In the genomic region with DNA sequence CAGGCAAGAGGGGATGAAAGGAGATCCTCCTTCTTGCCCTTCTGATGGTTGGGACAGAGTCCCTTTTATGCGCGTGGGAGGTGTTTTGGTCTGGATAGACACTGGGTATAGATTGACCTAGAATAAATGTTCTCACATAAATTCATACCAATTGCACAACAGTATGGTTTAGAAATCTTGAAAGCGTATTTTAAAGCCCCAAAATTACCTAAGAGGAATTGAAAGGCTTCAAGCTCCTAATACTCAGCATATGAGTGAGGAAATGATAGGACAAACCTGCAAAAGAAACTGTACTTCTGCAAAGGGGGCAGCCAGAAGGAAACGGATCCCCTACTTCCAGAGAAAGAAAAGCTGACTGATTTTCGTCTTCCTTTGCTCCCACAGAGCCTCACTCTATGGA, we compare ENCODE assay signal across 11 cellular contexts. TPM values are rescaled to one million over a fixed set of nuclear protein-coding genes. Genes with fewer than 3 reads are reported as not detected.
A peak's percentile ranks its signal among the peaks of the same experiment; 100 is the strongest.
DNase-seq lines count a peak whose midpoint lies in the region; ATAC-seq, FAIRE-seq and TF ChIP-seq lines count a peak whose summit lies in the region.
"Had no signal": no experiment of that assay in that cellular context is flagged by ENCODE, and none has a peak within 500 bp of the region (broad histone marks: within the 10 kb centered on the region; RNA-seq: fewer than 3 reads in every experiment).

No MANE protein-coding gene starts in this region.

- POLR2A ChIA-PET in activated CD4-positive, alpha-beta T cell treated with anti-CD3 and anti-CD28 coated beads, Interleukin-2, amount 10 ng/mL, durations not matched to agents 7 days and 5 days (lab: Charles Lee) = no interaction called here
- POLR2A ChIA-PET in activated CD4-positive, alpha-beta T cell treated with anti-CD3 and anti-CD28 coated beads for 36 hours (lab: Charles Lee) = interaction anchor here (0.6 to 0.7 kb wide), 2 partner anchors 46 to 188 kb away, joined by 4 read pairs; no protein-coding TSS in a partner anchor

- no peak for DNase-seq in activated CD4-positive, alpha-beta T cell treated with anti-CD3 and anti-CD28 coated beads, Interleukin-2, amount 10 ng/mL, durations not matched to agents 7 days and 5 days
- DNase-seq in activated CD4-positive, alpha-beta T cell treated with anti-CD3 and anti-CD28 coated beads for 36 hours = no peak
- DNase-seq in SIG-M5 (lab: John Stamatoyannopoulos, UW) (peak; percentile 77), fibroblast of mammary gland (ENCODE audit: low read depth) (peak; percentile 31), small intestine (no peak)

- CTCF ChIA-PET in activated CD4-positive, alpha-beta T cell treated with anti-CD3 and anti-CD28 coated beads, Interleukin-2, amount 10 ng/mL, durations not matched to agents 7 days and 5 days (lab: Charles Lee) = interaction anchor here (0.5 to 3.9 kb wide), 14 partner anchors 7 to 719 kb away, joined by 3 to 15 read pairs (median 4); no protein-coding TSS in a partner anchor
- CTCF ChIA-PET in activated CD4-positive, alpha-beta T cell treated with anti-CD3 and anti-CD28 coated beads for 36 hours (lab: Charles Lee) = interaction anchor here (0.7 to 6.8 kb wide), 27 partner anchors 9 to 306 kb away, joined by 3 to 150 read pairs (median 4); no protein-coding TSS in a partner anchor

- no peak for TF ChIP-seq CTCF in fibroblast of mammary gland (conservative IDR thresholded peaks at IDR 0.05; ENCODE audit: control insufficient read depth, insufficient read depth, low read depth, low read length)

- H3K4me3 ChIP-seq in fibroblast of mammary gland (ENCODE audit: control insufficient read depth, low read depth, low read length) (no peak overlapping the region), small intestine (ENCODE audit: low read depth in 1 of 2, low read length in 2 of 2) (no peak overlapping the region)
- H3K4me3 ChIP-seq: pancreas had no signal

- H3K27ac ChIP-seq in temporal lobe (ENCODE audit: low read depth, low read length) (peak overlapping the region; percentile 73), small intestine (ENCODE audit: low read depth in 1 of 2, low read length in 1 of 2) (no peak overlapping the region)
- H3K27ac ChIP-seq: RWPE1 had no signal

- 82 to 93% (median 93%) methylated on average over 5 of the region's 5 CpGs for WGBS in small intestine, 3 donors

- H3K4me1 ChIP-seq in small intestine (ENCODE audit: control insufficient read depth in 2 of 2, insufficient read depth in 1 of 2, low read depth in 1 of 2, low read length in 1 of 2) = peaks cover 0 to 10% of the 10 kb centered on the region in 2 donors

- H3K4me1 Mint-ChIP-seq in activated CD4-positive, alpha-beta T cell treated with anti-CD3 and anti-CD28 coated beads, Interleukin-2, amount 10 ng/mL, durations not matched to agents 7 days and 5 days = peaks cover 19% of the 10 kb centered on the region
- H3K4me1 Mint-ChIP-seq in activated CD4-positive, alpha-beta T cell treated with anti-CD3 and anti-CD28 coated beads for 36 hours = peaks cover 17% of the 10 kb centered on the region

- intact Hi-C loops in activated CD4-positive, alpha-beta T cell treated with anti-CD3 and anti-CD28 coated beads for 36 hours (cut with DNase I, micrococcal nuclease) = loop anchor here (5.0 to 10.0 kb wide), 2 partner anchors 115 to 607 kb away; partner anchors contain the start of gene PHLPP1 (in 1 of the 2)

- FAIRE-seq in small intestine (lab: Jason Lieb, UNC) = no peak

- H3K36me3 Mint-ChIP-seq in activated CD4-positive, alpha-beta T cell treated with anti-CD3 and anti-CD28 coated beads, Interleukin-2, amount 10 ng/mL, durations not matched to agents 7 days and 5 days (ENCODE audit: low read depth) = peaks cover 19% of the 10 kb centered on the region
- peaks cover 19% of the 10 kb centered on the region for H3K36me3 Mint-ChIP-seq in activated CD4-positive, alpha-beta T cell treated with anti-CD3 and anti-CD28 coated beads for 36 hours (ENCODE audit: low read depth)

- no peaks in the 10 kb centered on the region for H3K27me3 Mint-ChIP-seq in activated CD4-positive, alpha-beta T cell treated with anti-CD3 and anti-CD28 coated beads, Interleukin-2, amount 10 ng/mL, durations not matched to agents 7 days and 5 days
- H3K27me3 Mint-ChIP-seq in activated CD4-positive, alpha-beta T cell treated with anti-CD3 and anti-CD28 coated beads for 36 hours = no peaks in the 10 kb centered on the region
- H3K27me3 Mint-ChIP-seq: activated CD8-positive, alpha-beta memory T cell treated with anti-CD3 and anti-CD28 coated beads, Interleukin-2, amount 10 ng/mL, durations not matched to agents 7 days and 5 days had no signal

- no peaks in the 10 kb centered on the region for H3K27me3 ChIP-seq in small intestine (ENCODE audit: control insufficient read depth in 2 of 2, insufficient read depth in 2 of 2, low read length in 2 of 2)
- H3K27me3 ChIP-seq: pancreas had no signal

- peak overlapping the region; percentile 25 for H3K4me3 Mint-ChIP-seq in activated CD4-positive, alpha-beta T cell treated with anti-CD3 and anti-CD28 coated beads, Interleukin-2, amount 10 ng/mL, durations not matched to agents 7 days and 5 days
- H3K4me3 Mint-ChIP-seq in activated CD4-positive, alpha-beta T cell treated with anti-CD3 and anti-CD28 coated beads for 36 hours = no peak overlapping the region
- H3K4me3 Mint-ChIP-seq: activated CD8-positive, alpha-beta memory T cell treated with anti-CD3 and anti-CD28 coated beads, Interleukin-2, amount 10 ng/mL, durations not matched to agents 7 days and 5 days had no signal

- no peaks in the 10 kb centered on the region for H3K9me3 Mint-ChIP-seq in activated CD4-positive, alpha-beta T cell treated with anti-CD3 and anti-CD28 coated beads, Interleukin-2, amount 10 ng/mL, durations not matched to agents 7 days and 5 days
- no peaks in the 10 kb centered on the region for H3K9me3 Mint-ChIP-seq in activated CD4-positive, alpha-beta T cell treated with anti-CD3 and anti-CD28 coated beads for 36 hours (ENCODE audit: low read depth)

- H3K36me3 ChIP-seq in small intestine (ENCODE audit: control insufficient read depth in 2 of 2, insufficient read depth in 2 of 2, low read length in 2 of 2) = no peaks in the 10 kb centered on the region
- H3K36me3 ChIP-seq: pancreas had no signal

- H3K27ac Mint-ChIP-seq in activated CD4-positive, alpha-beta T cell treated with anti-CD3 and anti-CD28 coated beads, Interleukin-2, amount 10 ng/mL, durations not matched to agents 7 days and 5 days = no peak overlapping the region
- H3K27ac Mint-ChIP-seq in activated CD4-positive, alpha-beta T cell treated with anti-CD3 and anti-CD28 coated beads for 36 hours = no peak overlapping the region
- H3K27ac Mint-ChIP-seq: activated CD8-positive, alpha-beta memory T cell treated with anti-CD3 and anti-CD28 coated beads, Interleukin-2, amount 10 ng/mL, durations not matched to agents 7 days and 5 days had no signal

- H3K9me3 ChIP-seq in small intestine (ENCODE audit: control insufficient read depth, low read depth) = no peaks in the 10 kb centered on the region
- H3K9me3 ChIP-seq: pancreas had no signal

- no peak for ATAC-seq in activated CD4-positive, alpha-beta T cell treated with anti-CD3 and anti-CD28 coated beads for 36 hours
- ATAC-seq in HG02885 (IDR thresholded peaks at IDR 0.05; ENCODE audit: poor library complexity, unreplicated experiment) = no peak
- no peak for ATAC-seq in HG03039 (IDR thresholded peaks at IDR 0.05; ENCODE audit: unreplicated experiment)
- ATAC-seq: activated CD8-positive, alpha-beta memory T cell treated with anti-CD3 and anti-CD28 coated beads, Interleukin-2, amount 10 ng/mL, durations not matched to agents 7 days and 5 days had no signal

RNA-seq across cellular contexts. Expression of gene BCL2, which starts 2.7 kb away (rescaled TPM):
- 100 to 1,000 TPM; 113 to 119 TPM for total RNA-seq in activated CD4-positive, alpha-beta T cell treated with anti-CD3 and anti-CD28 coated beads, Interleukin-2, amount 10 ng/mL, durations not matched to agents 7 days and 5 days
- total RNA-seq in activated CD4-positive, alpha-beta T cell treated with anti-CD3 and anti-CD28 coated beads for 36 hours = 10 to 100 TPM; 66.0 to 88.9 TPM
- 17.7 TPM for total RNA-seq in temporal lobe
- 1 to 10 TPM in 2 of 3 donors, under 1 TPM in 1; 0.89 to 5.4 (median 2.2) TPM for polyA plus RNA-seq in small intestine

RNA-seq across cellular contexts. Expression of gene KDSR, which starts 44.8 kb away (rescaled TPM):
- total RNA-seq in activated CD4-positive, alpha-beta T cell treated with anti-CD3 and anti-CD28 coated beads, Interleukin-2, amount 10 ng/mL, durations not matched to agents 7 days and 5 days = 10 to 100 TPM; 56.1 to 56.6 TPM
- total RNA-seq in activated CD4-positive, alpha-beta T cell treated with anti-CD3 and anti-CD28 coated beads for 36 hours = 10 to 100 TPM; 72.6 to 78.6 TPM
- 13.3 TPM for total RNA-seq in temporal lobe
- polyA plus RNA-seq in small intestine = 10 to 100 TPM in 1 of 3 donors, 1 to 10 TPM in 2; 5.8 to 23.8 (median 8.6) TPM

Comparison
In these comparisons a context has a peak if more than half of its experiments do, and no peak if none do; other contexts are left out.
1. DNase-seq: peak in SIG-M5 (single experiment) and fibroblast of mammary gland (single experiment); none in activated CD4-positive, alpha-beta T cell treated with anti-CD3 and anti-CD28 coated beads, Interleukin-2, amount 10 ng/mL, durations not matched to agents 7 days and 5 days (single experiment), activated CD4-positive, alpha-beta T cell treated with anti-CD3 and anti-CD28 coated beads for 36 hours (single experiment) and small intestine (single experiment).